ENCODE assay signal across 27 cellular contexts in the genomic region with DNA sequence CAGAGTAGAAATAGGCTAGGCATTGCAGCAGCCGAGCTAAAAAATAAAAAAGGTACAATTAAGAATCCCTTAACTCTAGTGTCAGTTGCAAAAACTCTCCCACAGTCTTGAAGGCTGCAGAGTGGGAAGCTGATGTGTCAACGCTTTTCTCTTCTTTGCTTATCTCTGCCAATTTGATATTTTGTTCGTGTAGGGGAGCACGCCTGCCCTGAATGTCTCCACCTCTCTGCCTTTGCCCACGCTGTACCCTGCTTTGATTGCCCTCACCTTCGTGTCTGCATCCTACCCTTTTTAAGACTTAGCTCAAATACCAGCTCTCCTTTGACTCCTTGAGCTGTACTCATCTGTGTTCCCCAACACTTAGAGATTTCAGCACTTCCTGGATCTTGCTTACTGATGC.
"Had no signal": no experiment of that assay in that cellular context is flagged by ENCODE, and none has a peak within 500 bp of the region (broad histone marks: within the 10 kb centered on the region; RNA-seq: fewer than 3 reads in every experiment).

No MANE protein-coding gene starts in this region.

- H3K27ac ChIP-seq: brain microvascular endothelial cell, colonic mucosa, epithelial cell of prostate, esophagus squamous epithelium, gastroesophageal sphincter had no signal

- H3K27ac Mint-ChIP-seq: activated CD4-positive, alpha-beta memory T cell treated with anti-CD3 and anti-CD28 coated beads, Interleukin-2, amount 10 ng/mL, durations not matched to agents 7 days and 5 days; activated CD4-positive, alpha-beta T cell treated with anti-CD3 and anti-CD28 coated beads, Interleukin-2, amount 10 ng/mL, durations not matched to agents 7 days and 5 days; activated naive CD8-positive, alpha-beta T cell; activated T-helper 17 cell treated with anti-CD3 and anti-CD28 coated beads, Interleukin-2, amount 50 U/mL, for 72 hours had no signal

- H3K36me3 ChIP-seq: brain microvascular endothelial cell, colonic mucosa, esophagus squamous epithelium, gastroesophageal sphincter had no signal

- H3K9me3 ChIP-seq: colonic mucosa, esophagus squamous epithelium, gastroesophageal sphincter had no signal

- DNase-seq: activated CD4-positive, alpha-beta memory T cell treated with anti-CD3 and anti-CD28 coated beads, Interleukin-2, amount 10 ng/mL, durations not matched to agents 7 days and 5 days; activated CD4-positive, alpha-beta T cell treated with anti-CD3 and anti-CD28 coated beads for 1 hour; activated CD4-positive, alpha-beta T cell treated with anti-CD3 and anti-CD28 coated beads for 4 hours; activated CD4-positive, alpha-beta T cell treated with anti-CD3 and anti-CD28 coated beads, Interleukin-2, amount 10 ng/mL, durations not matched to agents 7 days and 5 days; activated CD4-positive, alpha-beta T cell treated with anti-CD3 and anti-CD28 coated beads, Interleukin-2, amount 50 U/mL, for 4 hours; activated effector memory CD4-positive, alpha-beta T cell treated with Interleukin-2 at 50 U/mL for 16 hours; activated gamma-delta T cell treated with Interleukin-2 at 50 U/mL for 16 hours; activated naive CD4-positive, alpha-beta T cell treated with anti-CD3 and anti-CD28 coated beads, Interleukin-2, amount 50 U/mL, for 16 hours; activated naive CD4-positive, alpha-beta T cell treated with Interleukin-2 at 50 U/mL for 16 hours; activated T-cell treated with anti-CD3 and anti-CD28 coated beads, Interleukin-2, amount 50 U/mL, for 4 hours; amniotic stem cell; brain microvascular endothelial cell; central memory CD4-positive, alpha-beta T cell; cerebellar nuclear complex; colonic mucosa; effector CD8-positive, alpha-beta T cell; esophagus squamous epithelium; foreskin melanocyte; T-helper 2 cell had no signal

- H3K9me3 Mint-ChIP-seq: activated CD4-positive, alpha-beta memory T cell treated with anti-CD3 and anti-CD28 coated beads, Interleukin-2, amount 10 ng/mL, durations not matched to agents 7 days and 5 days; activated CD4-positive, alpha-beta T cell treated with anti-CD3 and anti-CD28 coated beads, Interleukin-2, amount 10 ng/mL, durations not matched to agents 7 days and 5 days; activated T-cell treated with anti-CD3 and anti-CD28 coated beads, Interleukin-2, amount 50 U/mL, for 4 hours had no signal

- H3K4me3 Mint-ChIP-seq: activated CD4-positive, alpha-beta memory T cell treated with anti-CD3 and anti-CD28 coated beads, Interleukin-2, amount 10 ng/mL, durations not matched to agents 7 days and 5 days; activated CD4-positive, alpha-beta T cell treated with anti-CD3 and anti-CD28 coated beads, Interleukin-2, amount 10 ng/mL, durations not matched to agents 7 days and 5 days; activated naive CD8-positive, alpha-beta T cell; activated T-cell treated with anti-CD3 and anti-CD28 coated beads, Interleukin-2, amount 50 U/mL, for 4 hours; activated T-helper 17 cell treated with anti-CD3 and anti-CD28 coated beads, Interleukin-2, amount 50 U/mL, for 72 hours had no signal

- ATAC-seq: activated T-cell treated with anti-CD3 and anti-CD28 coated beads, Interleukin-2, amount 50 U/mL, for 4 hours; activated T-helper 17 cell treated with anti-CD3 and anti-CD28 coated beads, Interleukin-2, amount 50 U/mL, for 72 hours; gastroesophageal sphincter had no signal

- H3K4me1 ChIP-seq: colonic mucosa, esophagus squamous epithelium, gastroesophageal sphincter had no signal

- FAIRE-seq: astrocyte, bronchial epithelial cell, endometrium, endothelial cell of umbilical vein had no signal

- H3K4me3 ChIP-seq: colonic mucosa, esophagus squamous epithelium, gastroesophageal sphincter had no signal

- H3K27me3 Mint-ChIP-seq: activated CD4-positive, alpha-beta memory T cell treated with anti-CD3 and anti-CD28 coated beads, Interleukin-2, amount 10 ng/mL, durations not matched to agents 7 days and 5 days; activated CD4-positive, alpha-beta T cell treated with anti-CD3 and anti-CD28 coated beads, Interleukin-2, amount 10 ng/mL, durations not matched to agents 7 days and 5 days; activated naive CD8-positive, alpha-beta T cell; activated T-helper 17 cell treated with anti-CD3 and anti-CD28 coated beads, Interleukin-2, amount 50 U/mL, for 72 hours had no signal

- H3K27me3 ChIP-seq: brain microvascular endothelial cell, colonic mucosa, esophagus squamous epithelium, gastroesophageal sphincter had no signal

- H3K4me1 Mint-ChIP-seq: activated CD4-positive, alpha-beta memory T cell treated with anti-CD3 and anti-CD28 coated beads, Interleukin-2, amount 10 ng/mL, durations not matched to agents 7 days and 5 days; activated CD4-positive, alpha-beta T cell treated with anti-CD3 and anti-CD28 coated beads, Interleukin-2, amount 10 ng/mL, durations not matched to agents 7 days and 5 days; activated T-helper 17 cell treated with anti-CD3 and anti-CD28 coated beads, Interleukin-2, amount 50 U/mL, for 72 hours had no signal

- H3K36me3 Mint-ChIP-seq: activated naive CD8-positive, alpha-beta T cell had no signal
